17 cellular contexts compared by ENCODE assay signal in genomic region chr6:127462391-127462790, GRCh38. TPM values are rescaled to one million over a fixed set of nuclear protein-coding genes. Genes with fewer than 3 reads are reported as not detected.
DNase-seq lines count a peak whose midpoint lies in the region; TF ChIP-seq lines count a peak whose summit lies in the region.
"Had no signal": no experiment of that assay in that cellular context is flagged by ENCODE, and none has a peak within 500 bp of the region (broad histone marks: within the 10 kb centered on the region; RNA-seq: fewer than 3 reads in every experiment).

No MANE protein-coding gene starts in this region.

- H3K36me3 ChIP-seq in esophagus muscularis mucosa (no peaks in the 10 kb centered on the region), sigmoid colon (no peaks in the 10 kb centered on the region)
- H3K36me3 ChIP-seq: uterus had no signal

- intact Hi-C loops in esophagus muscularis mucosa (cut with DNase I), result loop anchor here (2.0 to 5.0 kb wide), 2 partner anchors 76 to 120 kb away; partner anchors contain the start of gene ECHDC1
- intact Hi-C loops in sigmoid colon (cut with DNase I), result loop anchor here (2.0 kb wide), 1 partner anchor 160 kb away; no protein-coding TSS in a partner anchor

- TF ChIP-seq EP300 in esophagus muscularis mucosa (IDR thresholded peaks at IDR 0.05) (no peak), sigmoid colon (IDR thresholded peaks at IDR 0.05) (no peak)

- H3K4me3 ChIP-seq in esophagus muscularis mucosa (no peak overlapping the region), sigmoid colon (no peak overlapping the region)
- H3K4me3 ChIP-seq: uterus had no signal

- TF ChIP-seq POLR2A in esophagus muscularis mucosa (IDR thresholded peaks at IDR 0.05; ENCODE audit: low read depth) (no peak), sigmoid colon (IDR thresholded peaks at IDR 0.05) (no peak)

- H3K27ac ChIP-seq in C4-2B (no peak overlapping the region), esophagus muscularis mucosa (replicated peaks in 1 of 4) (peak overlapping the region; percentile 70 to 83 (median 76)), sigmoid colon (peak overlapping the region; percentile 58 to 77 (median 72))

- H3K4me1 ChIP-seq in esophagus muscularis mucosa (peaks cover 3 to 66% (median 53%) of the 10 kb centered on the region in 4 donors), sigmoid colon (peaks cover 0 to 58% (median 37%) of the 10 kb centered on the region in 4 donors)

- in situ Hi-C loops in ACHN (cut with HindIII; ENCODE audit: low pct_ligation_motif_present, low pct_unique_long_range_greater_than_20kb, low sequenced_read_pairs), result no loop called here

- H3K9me3 ChIP-seq in esophagus muscularis mucosa, result no peaks in the 10 kb centered on the region
- no peaks in the 10 kb centered on the region for H3K9me3 ChIP-seq in sigmoid colon
- H3K9me3 ChIP-seq: uterus had no signal

- TF ChIP-seq CTCF in C4-2B (conservative IDR thresholded peaks at IDR 0.05) (peak; percentile 17; the same call in 1 of the 2 replicates), LNCAP (IDR thresholded peaks at IDR 0.05) (peak; percentile 21; the same call in 1 of the 2 replicates), esophagus muscularis mucosa (IDR thresholded peaks at IDR 0.05) (peak in 2 of 3 experiments; percentile 9 to 16), sigmoid colon (IDR thresholded peaks at IDR 0.05) (no peak), GM10266 (IDR thresholded peaks at IDR 0.05; ENCODE audit: control insufficient read depth, insufficient read depth, low read depth, missing control alignments) (no peak)

- no peak for DNase-seq in esophagus muscularis mucosa (ENCODE audit: extremely low spot score)
- no peak for DNase-seq in sigmoid colon
- DNase-seq in GM10266 (ENCODE audit: extremely low spot score), result no peak
- no peak for DNase-seq in NCI-H345 treated with DMSO at 0.1 percent for 48 hours (lab: John Stamatoyannopoulos, UW; ENCODE audit: unreplicated experiment)
- no peak for DNase-seq in ACHN
- DNase-seq in nucleus accumbens (lab: John Stamatoyannopoulos, UW), result no peak
- DNase-seq: Calu3; central memory CD4-positive, alpha-beta T cell; GF-D8; naive thymus-derived CD4-positive, alpha-beta T cell; NCI-H1048; NCI-H748 treated with DMSO at 0.1 percent for 48 hours; stimulated activated naive CD8-positive, alpha-beta T cell treated with anti-CD3 and anti-CD28 coated beads, Interleukin-15, Interleukin-2, amounts not matched to agents 100 U/mL and 50 U/mL, for 24 hours; uterus had no signal

- WGBS in esophagus muscularis mucosa, result 77% methylated on average over 2 of the region's 2 CpGs
- WGBS in sigmoid colon, 2 donors, result 85 to 88% methylated on average over 2 of the region's 2 CpGs

- H3K27me3 ChIP-seq in esophagus muscularis mucosa (no peaks in the 10 kb centered on the region), sigmoid colon (no peaks in the 10 kb centered on the region)
- H3K27me3 ChIP-seq: uterus had no signal

RNA-seq across cellular contexts. Expression of gene KIAA0408, which starts 3.2 kb away (rescaled TPM):
- total RNA-seq in esophagus muscularis mucosa (10 to 100 TPM; 19.1 to 41.5 (median 29.7) TPM), sigmoid colon (100 to 1,000 TPM in 1 of 4 donors, 10 to 100 TPM in 3; 27.3 to 103 (median 58.5) TPM)
- polyA plus RNA-seq in sigmoid colon, result 1 to 10 TPM in 2 of 3 donors, under 1 TPM in 1; 0.46 to 2.4 (median 1.9) TPM
- total RNA-seq: pulmonary artery endothelial cell had no signal

Comparison
In these comparisons a context has a peak if more than half of its experiments do, and no peak if none do; other contexts are left out.
1. CTCF ChIP-seq: peak in C4-2B (single experiment), LNCAP (single experiment) and esophagus muscularis mucosa (2 of 3); none in sigmoid colon (0 of 4) and GM10266 (single experiment).